ENCODE assay signal across 14 cellular contexts in genomic region chr1:22055463-22055862, GRCh38. TPM values are rescaled to one million over a fixed set of nuclear protein-coding genes. Genes with fewer than 3 reads are reported as not detected.
DNase-seq lines count a peak whose midpoint lies in the region; ATAC-seq and TF ChIP-seq lines count a peak whose summit lies in the region.
"Had no signal": no experiment of that assay in that cellular context is flagged by ENCODE, and none has a peak within 500 bp of the region (broad histone marks: within the 10 kb centered on the region; RNA-seq: fewer than 3 reads in every experiment).

No MANE protein-coding gene starts in this region.

- DNase-seq in T-helper 2 cell treated with Interferon-gamma antibody and Interleukin-4, amounts not matched to agents 5 μg/mL and 100 μg/mL, for 36 hours (ENCODE audit: low spot score): no peak
- DNase-seq in T-helper 2 cell: no peak
- DNase-seq in T-helper 17 cell: no peak
- no peak for DNase-seq in fibroblast of pulmonary artery (ENCODE audit: low read depth)
- DNase-seq in H7: no peak
- no peak for DNase-seq in NCI-H526 treated with DMSO at 0.1 percent for 48 hours (lab: John Stamatoyannopoulos, UW)
- DNase-seq: islet precursor cell, NCI-H1092 treated with DMSO at 0.1 percent for 48 hours, retina, RPMI8226 had no signal

- no peaks in the 10 kb centered on the region for H3K9me3 ChIP-seq in T-helper 17 cell (ENCODE audit: control insufficient read depth, low read length, poor library complexity, severe bottlenecking)
- no peaks in the 10 kb centered on the region for H3K9me3 ChIP-seq in skeletal muscle satellite cell (replicated peaks; ENCODE audit: low read length)

- peaks cover 48% of the 10 kb centered on the region for H3K36me3 Mint-ChIP-seq in T-helper 2 cell treated with Interferon-gamma antibody and Interleukin-4, amounts not matched to agents 5 μg/mL and 100 μg/mL, for 36 hours (ENCODE audit: low read depth)
- H3K36me3 Mint-ChIP-seq in T-helper 17 cell (ENCODE audit: low read depth): peaks cover 7% of the 10 kb centered on the region

- peak overlapping the region; percentile 64 for H3K4me3 Mint-ChIP-seq in T-helper 2 cell treated with Interferon-gamma antibody and Interleukin-4, amounts not matched to agents 5 μg/mL and 100 μg/mL, for 36 hours
- H3K4me3 Mint-ChIP-seq in T-helper 17 cell: peak overlapping the region; percentile 79

- peaks cover 6% of the 10 kb centered on the region for H3K9me3 Mint-ChIP-seq in T-helper 2 cell treated with Interferon-gamma antibody and Interleukin-4, amounts not matched to agents 5 μg/mL and 100 μg/mL, for 36 hours
- H3K9me3 Mint-ChIP-seq: dendritic cell treated with granulocyte-macrophage colony-stimulating factor and Interleukin-4, amounts not matched to agents 40 ng/mL and 50 ng/mL, for 4 days had no signal

- ATAC-seq in T-helper 17 cell: no peak
- no peak for ATAC-seq in GM19397 (IDR thresholded peaks at IDR 0.05; ENCODE audit: unreplicated experiment)

- peak overlapping the region; percentile 36 for H3K4me2 ChIP-seq in skeletal muscle satellite cell (ENCODE audit: low read length)

- H3K4me3 ChIP-seq in fibroblast of pulmonary artery (replicated peaks; ENCODE audit: low read depth, low read length): peak overlapping the region; percentile 12
- no peak overlapping the region for H3K4me3 ChIP-seq in skeletal muscle satellite cell (ENCODE audit: low read length)
- H3K4me3 ChIP-seq in H7 (ENCODE audit: insufficient read depth, low read depth, low read length): no peak overlapping the region

- TF ChIP-seq CTCF in fibroblast of pulmonary artery (IDR thresholded peaks at IDR 0.05; ENCODE audit: low read length, missing control alignments): no peak

- H3K36me3 ChIP-seq in skeletal muscle satellite cell (ENCODE audit: insufficient read depth, low read length) (peaks cover 9% of the 10 kb centered on the region), H7 (replicated peaks; ENCODE audit: control insufficient read depth, insufficient read depth, low read length) (peaks cover 2% of the 10 kb centered on the region; the same call in 1 of the 2 replicates)

- H3K27me3 Mint-ChIP-seq in T-helper 2 cell treated with Interferon-gamma antibody and Interleukin-4, amounts not matched to agents 5 μg/mL and 100 μg/mL, for 36 hours (ENCODE audit: low read depth): no peaks in the 10 kb centered on the region
- H3K27me3 Mint-ChIP-seq in T-helper 17 cell: no peaks in the 10 kb centered on the region
- H3K27me3 Mint-ChIP-seq: dendritic cell treated with granulocyte-macrophage colony-stimulating factor and Interleukin-4, amounts not matched to agents 40 ng/mL and 50 ng/mL, for 4 days had no signal

- H3K27me3 ChIP-seq in skeletal muscle satellite cell (ENCODE audit: control insufficient read depth, insufficient read depth, low read length) (no peaks in the 10 kb centered on the region), H7 (ENCODE audit: control insufficient read depth, insufficient read depth, low read length) (no peaks in the 10 kb centered on the region)

- peaks cover 40% of the 10 kb centered on the region for H3K4me1 Mint-ChIP-seq in T-helper 2 cell treated with Interferon-gamma antibody and Interleukin-4, amounts not matched to agents 5 μg/mL and 100 μg/mL, for 36 hours (ENCODE audit: low read depth)
- H3K4me1 Mint-ChIP-seq in T-helper 17 cell: peaks cover 57% of the 10 kb centered on the region

- H3K9ac ChIP-seq in skeletal muscle satellite cell (ENCODE audit: low read depth, low read length): no peak overlapping the region

- H3K27ac Mint-ChIP-seq in T-helper 2 cell treated with Interferon-gamma antibody and Interleukin-4, amounts not matched to agents 5 μg/mL and 100 μg/mL, for 36 hours: peak overlapping the region; percentile 38
- peak overlapping the region; percentile 95 for H3K27ac Mint-ChIP-seq in T-helper 17 cell
- H3K27ac Mint-ChIP-seq: dendritic cell treated with granulocyte-macrophage colony-stimulating factor and Interleukin-4, amounts not matched to agents 40 ng/mL and 50 ng/mL, for 4 days had no signal

- peaks cover 31% of the 10 kb centered on the region for H3K4me1 ChIP-seq in skeletal muscle satellite cell (ENCODE audit: control insufficient read depth, insufficient read depth, low read length)

RNA-seq across cellular contexts. Expression of gene CDC42, which starts 3.0 kb away (rescaled TPM):
- 100 to 1,000 TPM; 371 to 385 TPM for total RNA-seq in T-helper 17 cell
- total RNA-seq in skeletal muscle satellite cell (2012; rRNA removed): 422 and 484 TPM in 2 replicates
- total RNA-seq in H7 (2014; rRNA removed; shearing (Covaris generic)): 448 and 499 TPM in 2 replicates

RNA-seq across cellular contexts. Expression of gene CELA3A, which starts 54.0 kb away (rescaled TPM):
- total RNA-seq in T-helper 17 cell: not detected
- total RNA-seq in skeletal muscle satellite cell (2012; rRNA removed): not detected in 2 replicates
- not detected in 2 replicates for total RNA-seq in H7 (2014; rRNA removed; shearing (Covaris generic))
- total RNA-seq: activated CD8-positive, alpha-beta memory T cell treated with anti-CD3 and anti-CD28 coated beads for 36 hours had no signal
